In the genomic region with DNA sequence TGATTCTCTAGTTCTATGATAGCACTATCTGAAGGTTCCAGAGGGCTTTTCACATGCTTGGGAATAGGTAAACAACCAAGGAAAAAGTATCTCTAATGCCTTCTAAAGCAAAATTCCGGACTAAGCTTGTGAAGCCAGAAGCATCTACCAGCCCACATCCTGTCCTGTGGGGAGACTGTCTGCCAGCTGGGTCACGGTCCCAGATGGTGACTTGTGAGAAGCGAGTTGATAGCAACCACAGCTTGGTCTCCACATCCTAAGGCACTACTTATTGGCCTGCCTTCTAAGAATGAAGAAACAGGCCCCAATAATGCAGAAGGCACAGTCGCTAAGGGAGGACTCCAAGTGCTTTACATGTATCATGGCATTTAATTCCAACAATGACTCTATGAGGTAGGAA, we compare ENCODE assay signal across 17 cellular contexts.
A peak's percentile ranks its signal among the peaks of the same experiment; 100 is the strongest.
DNase-seq lines count a peak whose midpoint lies in the region; ATAC-seq and TF ChIP-seq lines count a peak whose summit lies in the region.
"Had no signal": no experiment of that assay in that cellular context is flagged by ENCODE, and none has a peak within 500 bp of the region (broad histone marks: within the 10 kb centered on the region; RNA-seq: fewer than 3 reads in every experiment).

No MANE protein-coding gene starts in this region.

- POLR2A ChIA-PET in activated B cell treated with CpG ODN at 0.5 μM for 24 hours (lab: Charles Lee) = no interaction called here

- H3K36me3 Mint-ChIP-seq in activated B cell treated with CpG ODN at 0.5 μM for 24 hours (ENCODE audit: low read depth) (no peaks in the 10 kb centered on the region), naive B cell (peaks cover 7 to 13% of the 10 kb centered on the region in 2 donors)

- intact Hi-C loops in activated B cell treated with CpG ODN at 0.5 μM for 24 hours (cut with micrococcal nuclease) = no loop called here

- H3K4me3 Mint-ChIP-seq in activated B cell treated with CpG ODN at 0.5 μM for 24 hours (no peak overlapping the region), naive B cell (peak overlapping the region in 2 of 8 donors; percentile 20 to 26)
- H3K4me3 Mint-ChIP-seq: T-helper 2 cell treated with Interferon-gamma antibody and Interleukin-4, amounts not matched to agents 5 μg/mL and 100 μg/mL, for 36 hours had no signal

- CTCF ChIA-PET in activated B cell treated with CpG ODN at 0.5 μM for 24 hours (lab: Charles Lee) = no interaction called here

- no peak for TF ChIP-seq CTCF in activated B cell treated with CpG ODN at 0.5 μM for 24 hours (IDR thresholded peaks at IDR 0.05)

- ATAC-seq in HG02678 (IDR thresholded peaks at IDR 0.05; ENCODE audit: unreplicated experiment) (peak; percentile 55), activated B cell treated with CpG ODN at 0.5 μM for 24 hours (ENCODE audit: low read depth) (peak; percentile 28), naive B cell (ENCODE audit: low read depth in 2 of 2) (peak; percentile 58 to 77), HG03097 (IDR thresholded peaks at IDR 0.05; ENCODE audit: low FRiP score, unreplicated experiment) (no peak)
- ATAC-seq: left cardiac atrium, Right ventricle myocardium inferior had no signal

- no peaks in the 10 kb centered on the region for H3K9me3 Mint-ChIP-seq in activated B cell treated with CpG ODN at 0.5 μM for 24 hours
- H3K9me3 Mint-ChIP-seq in naive B cell = peaks cover 0 to 12% (median 9%) of the 10 kb centered on the region in 7 donors
- H3K9me3 Mint-ChIP-seq: T-helper 2 cell treated with Interferon-gamma antibody and Interleukin-4, amounts not matched to agents 5 μg/mL and 100 μg/mL, for 36 hours had no signal

- H3K27me3 Mint-ChIP-seq in activated B cell treated with CpG ODN at 0.5 μM for 24 hours (peaks cover 42% of the 10 kb centered on the region), naive B cell (peaks cover 10 to 42% (median 20%) of the 10 kb centered on the region in 3 donors)

- peak; percentile 23 for DNase-seq in Daoy (ENCODE audit: low read depth)
- no peak for DNase-seq in activated B cell treated with CpG ODN at 0.5 μM for 24 hours
- DNase-seq in naive B cell = peak; percentile 14
- no peak for DNase-seq in HCEC 1CT
- DNase-seq in activated CD4-positive, alpha-beta T cell treated with anti-CD3 and anti-CD28 coated beads for 1 hour = no peak
- DNase-seq: activated CD4-positive, alpha-beta T cell treated with anti-CD3 and anti-CD28 coated beads for 4 hours; anterior cingulate cortex; Caco-2; esophagus squamous epithelium; hypothalamus; left cardiac atrium; NCI-H82; tibial artery had no signal

- H3K27ac Mint-ChIP-seq in activated B cell treated with CpG ODN at 0.5 μM for 24 hours (no peak overlapping the region), naive B cell (peak overlapping the region in 2 of 6 donors; percentile 7 to 15)
- H3K27ac Mint-ChIP-seq: T-helper 2 cell treated with Interferon-gamma antibody and Interleukin-4, amounts not matched to agents 5 μg/mL and 100 μg/mL, for 36 hours had no signal

- peaks cover 47% of the 10 kb centered on the region for H3K4me1 Mint-ChIP-seq in activated B cell treated with CpG ODN at 0.5 μM for 24 hours
- peaks cover 28 to 52% (median 41%) of the 10 kb centered on the region in 3 donors for H3K4me1 Mint-ChIP-seq in naive B cell

Comparison
In these comparisons a context has a peak if more than half of its experiments do, and no peak if none do; other contexts are left out.
1. DNase-seq: peak in Daoy (single experiment) and naive B cell (single experiment); none in activated B cell treated with CpG ODN at 0.5 μM for 24 hours (single experiment), HCEC 1CT (single experiment) and activated CD4-positive, alpha-beta T cell treated with anti-CD3 and anti-CD28 coated beads for 1 hour (single experiment).